ENCODE assay signal across 33 cellular contexts in genomic region chr5:79261907-79262306, GRCh38. TPM values are rescaled to one million over a fixed set of nuclear protein-coding genes. Genes with fewer than 3 reads are reported as not detected.
DNase-seq lines count a peak whose midpoint lies in the region; ATAC-seq and TF ChIP-seq lines count a peak whose summit lies in the region.
"Had no signal": no experiment of that assay in that cellular context is flagged by ENCODE, and none has a peak within 500 bp of the region (broad histone marks: within the 10 kb centered on the region; RNA-seq: fewer than 3 reads in every experiment).

No MANE protein-coding gene starts in this region.

- H3K27ac Mint-ChIP-seq in activated naive CD8-positive, alpha-beta T cell, result peak overlapping the region; percentile 46
- H3K27ac Mint-ChIP-seq in activated naive CD8-positive, alpha-beta T cell treated with anti-CD3 and anti-CD28 coated beads for 36 hours, result no peak overlapping the region
- no peak overlapping the region for H3K27ac Mint-ChIP-seq in central memory CD8-positive, alpha-beta T cell (ENCODE audit: low read depth)
- no peak overlapping the region for H3K27ac Mint-ChIP-seq in endothelial cell (ENCODE audit: unreplicated experiment)
- H3K27ac Mint-ChIP-seq: CD4-positive, alpha-beta T cell; dendritic cell treated with granulocyte-macrophage colony-stimulating factor and Interleukin-4, amounts not matched to agents 40 ng/mL and 50 ng/mL, for 4 days; endodermal cell; IgD-negative memory B cell; stimulated activated naive CD8-positive, alpha-beta T cell treated with anti-CD3 and anti-CD28 coated beads, Interleukin-15, Interleukin-2, amounts not matched to agents 100 ng/mL and 50 ng/mL, for 24 hours; T-helper 17 cell had no signal

- H3K4me1 Mint-ChIP-seq in activated naive CD8-positive, alpha-beta T cell (ENCODE audit: low read depth), result peaks cover 46% of the 10 kb centered on the region
- peaks cover 30% of the 10 kb centered on the region for H3K4me1 Mint-ChIP-seq in activated naive CD8-positive, alpha-beta T cell treated with anti-CD3 and anti-CD28 coated beads for 36 hours
- peaks cover 32% of the 10 kb centered on the region for H3K4me1 Mint-ChIP-seq in central memory CD8-positive, alpha-beta T cell
- no peaks in the 10 kb centered on the region for H3K4me1 Mint-ChIP-seq in endothelial cell (ENCODE audit: unreplicated experiment)

- ATAC-seq in central memory CD8-positive, alpha-beta T cell (replicated peaks; ENCODE audit: extremely low read depth, poor library complexity, severe bottlenecking), result no peak
- ATAC-seq: activated CD4-positive, CD25-positive, alpha-beta regulatory T cell treated with anti-CD3 and anti-CD28 coated beads, Interleukin-2, amount 50 U/mL, for 24 hours; HCT116; right cardiac atrium; T-helper 17 cell had no signal

- no peak overlapping the region for H3K4me3 ChIP-seq in Jurkat, Clone E6-1 (ENCODE audit: low read length)
- H3K4me3 ChIP-seq: esophagus muscularis mucosa, PC-9, smooth muscle cell, thoracic aorta, uterus had no signal

- DNase-seq in activated naive CD8-positive, alpha-beta T cell treated with anti-CD3 and anti-CD28 coated beads for 36 hours, result no peak
- peak; percentile 54 for DNase-seq in Jurkat, Clone E6-1 (ENCODE audit: low read depth, low spot score)
- DNase-seq in central memory CD8-positive, alpha-beta T cell (ENCODE audit: low spot score in 2 of 2), result no peak
- DNase-seq in occipital lobe (lab: John Stamatoyannopoulos, UW) (no peak), amygdala (lab: John Stamatoyannopoulos, UW) (no peak), cerebellar nuclear complex (lab: John Stamatoyannopoulos, UW) (no peak), endothelial cell (ENCODE audit: low spot score) (no peak)
- DNase-seq: activated effector memory CD4-positive, alpha-beta T cell treated with Interleukin-2 at 50 U/mL for 16 hours; AML-193; CD4-positive, alpha-beta T cell; central memory CD4-positive, alpha-beta T cell; endodermal cell; foreskin fibroblast; head of caudate nucleus; NCI-H1092; NCI-H1694; NCI-H2171 treated with DMSO at 0.1 percent for 48 hours; NCI-H524; NK-92 treated with Interleukin-12 subunit alpha and Interleukin-12 subunit beta, amount 100 ng/mL, for 24 hours; PC-9; right cardiac atrium; SHP77; T-helper 17 cell; uterus had no signal

- H3K9me3 Mint-ChIP-seq in activated naive CD8-positive, alpha-beta T cell (ENCODE audit: low read depth), result no peaks in the 10 kb centered on the region
- no peaks in the 10 kb centered on the region for H3K9me3 Mint-ChIP-seq in activated naive CD8-positive, alpha-beta T cell treated with anti-CD3 and anti-CD28 coated beads for 36 hours
- H3K9me3 Mint-ChIP-seq in central memory CD8-positive, alpha-beta T cell, result no peaks in the 10 kb centered on the region
- H3K9me3 Mint-ChIP-seq in endothelial cell (ENCODE audit: unreplicated experiment), result no peaks in the 10 kb centered on the region
- H3K9me3 Mint-ChIP-seq: CD4-positive, alpha-beta T cell; dendritic cell treated with granulocyte-macrophage colony-stimulating factor and Interleukin-4, amounts not matched to agents 40 ng/mL and 50 ng/mL, for 4 days; endodermal cell; IgD-negative memory B cell; stimulated activated naive CD8-positive, alpha-beta T cell treated with anti-CD3 and anti-CD28 coated beads, Interleukin-15, Interleukin-2, amounts not matched to agents 100 ng/mL and 50 ng/mL, for 24 hours had no signal

- no peak overlapping the region for H3K4me3 Mint-ChIP-seq in activated naive CD8-positive, alpha-beta T cell
- no peak overlapping the region for H3K4me3 Mint-ChIP-seq in activated naive CD8-positive, alpha-beta T cell treated with anti-CD3 and anti-CD28 coated beads for 36 hours
- peak overlapping the region; percentile 31 for H3K4me3 Mint-ChIP-seq in central memory CD8-positive, alpha-beta T cell
- H3K4me3 Mint-ChIP-seq in endothelial cell (ENCODE audit: unreplicated experiment), result no peak overlapping the region
- H3K4me3 Mint-ChIP-seq: CD4-positive, alpha-beta T cell; dendritic cell treated with granulocyte-macrophage colony-stimulating factor and Interleukin-4, amounts not matched to agents 40 ng/mL and 50 ng/mL, for 4 days; endodermal cell; stimulated activated naive CD8-positive, alpha-beta T cell treated with anti-CD3 and anti-CD28 coated beads, Interleukin-15, Interleukin-2, amounts not matched to agents 100 ng/mL and 50 ng/mL, for 24 hours; T-helper 17 cell had no signal

- H3K27me3 Mint-ChIP-seq in activated naive CD8-positive, alpha-beta T cell, result no peaks in the 10 kb centered on the region
- no peaks in the 10 kb centered on the region for H3K27me3 Mint-ChIP-seq in activated naive CD8-positive, alpha-beta T cell treated with anti-CD3 and anti-CD28 coated beads for 36 hours
- H3K27me3 Mint-ChIP-seq in central memory CD8-positive, alpha-beta T cell, result no peaks in the 10 kb centered on the region
- H3K27me3 Mint-ChIP-seq in endothelial cell (ENCODE audit: unreplicated experiment), result no peaks in the 10 kb centered on the region
- H3K27me3 Mint-ChIP-seq: CD4-positive, alpha-beta T cell; dendritic cell treated with granulocyte-macrophage colony-stimulating factor and Interleukin-4, amounts not matched to agents 40 ng/mL and 50 ng/mL, for 4 days; IgD-negative memory B cell; stimulated activated naive CD8-positive, alpha-beta T cell treated with anti-CD3 and anti-CD28 coated beads, Interleukin-15, Interleukin-2, amounts not matched to agents 100 ng/mL and 50 ng/mL, for 24 hours; T-helper 17 cell had no signal

- no peak for TF ChIP-seq CTCF in endothelial cell (IDR thresholded peaks at IDR 0.05; ENCODE audit: unreplicated experiment)

- no peaks in the 10 kb centered on the region for H3K36me3 Mint-ChIP-seq in activated naive CD8-positive, alpha-beta T cell
- H3K36me3 Mint-ChIP-seq in activated naive CD8-positive, alpha-beta T cell treated with anti-CD3 and anti-CD28 coated beads for 36 hours, result no peaks in the 10 kb centered on the region
- H3K36me3 Mint-ChIP-seq in central memory CD8-positive, alpha-beta T cell (ENCODE audit: insufficient read depth), result peaks cover 10% of the 10 kb centered on the region
- H3K36me3 Mint-ChIP-seq in endothelial cell (ENCODE audit: low read depth, unreplicated experiment), result no peaks in the 10 kb centered on the region

RNA-seq across cellular contexts. Expression of gene JMY, which starts 26.0 kb away (rescaled TPM):
- total RNA-seq in activated naive CD8-positive, alpha-beta T cell treated with anti-CD3 and anti-CD28 coated beads for 36 hours, result 1 to 10 TPM; 4.3 to 4.6 TPM
- polyA plus RNA-seq in Jurkat, Clone E6-1 (2012; ENCODE audit: insufficient read depth, insufficient read length), result 4.9 TPM
- total RNA-seq in occipital lobe (48.7 TPM), endothelial cell (ENCODE audit: unreplicated experiment) (7.7 TPM)
